26 cellular contexts compared by ENCODE assay signal in the genomic region with DNA sequence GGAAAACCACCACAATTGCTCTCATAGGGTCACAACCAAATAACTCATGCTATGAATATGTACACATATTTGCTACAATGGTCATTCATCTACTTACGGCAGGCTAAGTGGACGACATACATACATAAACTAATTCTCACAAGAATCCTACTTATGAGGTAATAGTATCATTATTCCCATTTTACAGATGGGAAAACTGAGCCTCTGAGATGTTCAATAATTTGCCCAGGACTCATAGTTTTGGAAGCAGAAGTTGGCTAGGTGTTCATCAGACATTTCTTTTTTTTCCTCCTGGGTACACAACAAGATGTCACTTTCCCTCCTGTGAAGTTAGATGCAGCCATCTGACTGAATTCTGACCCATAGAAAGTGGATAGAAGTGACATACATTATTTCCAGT.
A peak's percentile ranks its signal among the peaks of the same experiment; 100 is the strongest.
DNase-seq lines count a peak whose midpoint lies in the region; ATAC-seq, FAIRE-seq and TF ChIP-seq lines count a peak whose summit lies in the region.
"Had no signal": no experiment of that assay in that cellular context is flagged by ENCODE, and none has a peak within 500 bp of the region (broad histone marks: within the 10 kb centered on the region; RNA-seq: fewer than 3 reads in every experiment).

No MANE protein-coding gene starts in this region.

- TF ChIP-seq POLR2A in HepG2 (IDR thresholded peaks at IDR 0.05; ENCODE audit: insufficient read depth in 1 of 2, low read depth in 2 of 2, low read length in 2 of 2), result no peak
- TF ChIP-seq POLR2A in right lobe of liver (IDR thresholded peaks at IDR 0.05), result no peak

- H3K36me3 Mint-ChIP-seq in astrocyte (ENCODE audit: low read depth, unreplicated experiment), result peaks cover 1% of the 10 kb centered on the region
- no peaks in the 10 kb centered on the region for H3K36me3 Mint-ChIP-seq in stimulated activated memory B cell treated with anti-CD40 and anti-IgM and Interleukin-4, amounts not matched to agents 10 μg/mL and 1 μg/mL and 100 μg/mL, for 72 hours
- H3K36me3 Mint-ChIP-seq: CD14-positive monocyte; CD8-positive, alpha-beta memory T cell had no signal

- H3K27ac Mint-ChIP-seq in astrocyte (ENCODE audit: unreplicated experiment), result no peak overlapping the region
- H3K27ac Mint-ChIP-seq in stimulated activated memory B cell treated with anti-CD40 and anti-IgM and Interleukin-4, amounts not matched to agents 10 μg/mL and 1 μg/mL and 100 μg/mL, for 72 hours, result no peak overlapping the region
- H3K27ac Mint-ChIP-seq: CD14-positive monocyte; CD4-positive, alpha-beta T cell; GM23338; H9; HFFc6 had no signal

- H3K4me2 ChIP-seq in HepG2 (ENCODE audit: low read depth, low read length) (no peak overlapping the region), astrocyte (ENCODE audit: low read length) (no peak overlapping the region), osteoblast (ENCODE audit: insufficient read depth, low read length) (no peak overlapping the region)
- H3K4me2 ChIP-seq: BLaER1 treated with 17β-estradiol and CSF1 and Interleukin-3, amounts not matched to agents 10 nM and 100 nM; GM23338 had no signal

- H3K9me3 ChIP-seq in HepG2 (ENCODE audit: low read length) (no peaks in the 10 kb centered on the region), right lobe of liver (no peaks in the 10 kb centered on the region), astrocyte (ENCODE audit: insufficient read depth, low read depth, low read length) (no peaks in the 10 kb centered on the region), muscle layer of colon (ENCODE audit: low read length) (no peaks in the 10 kb centered on the region), osteoblast (ENCODE audit: low read depth, low read length) (no peaks in the 10 kb centered on the region)
- H3K9me3 ChIP-seq: BE2C; BLaER1 treated with 17β-estradiol and CSF1 and Interleukin-3, amounts not matched to agents 10 nM and 100 nM had no signal

- DNase-seq in HepG2 (ENCODE audit: low spot score) (no peak), right lobe of liver (no peak), astrocyte (ENCODE audit: low read depth) (peak; percentile 38), KBM-7 (no peak), osteoblast (ENCODE audit: insufficient read length, low spot score, missing footprints) (no peak)
- DNase-seq: ACHN; AML-193; BE2C; CD4-positive, alpha-beta T cell; CD8-positive, alpha-beta memory T cell; DMS 273 treated with DMSO at 0.1 percent for 48 hours; DMS79; EL; GDM1; H9; HFFc6 had no signal

- no peak overlapping the region for H3K4me3 Mint-ChIP-seq in astrocyte (ENCODE audit: unreplicated experiment)
- H3K4me3 Mint-ChIP-seq in stimulated activated memory B cell treated with anti-CD40 and anti-IgM and Interleukin-4, amounts not matched to agents 10 μg/mL and 1 μg/mL and 100 μg/mL, for 72 hours, result no peak overlapping the region
- H3K4me3 Mint-ChIP-seq: CD14-positive monocyte; CD4-positive, alpha-beta T cell; CD8-positive, alpha-beta memory T cell; GM23338; H9; HFFc6 had no signal

- FAIRE-seq in HepG2 (lab: Jason Lieb, UNC) (no peak), astrocyte (lab: Jason Lieb, UNC) (no peak)
- FAIRE-seq: A204.1, D721Med, GM12878, GM19239 had no signal

- no peak for TF ChIP-seq RAD21 in HepG2 (CRISPR knock-in tag; IDR thresholded peaks at IDR 0.05)

- TF ChIP-seq EP300 in HepG2 (IDR thresholded peaks at IDR 0.05; ENCODE audit: low read depth in 2 of 2, low read length in 2 of 2) (no peak), HepG2 (CRISPR knock-in tag; IDR thresholded peaks at IDR 0.05; ENCODE audit: borderline replicate concordance) (no peak)

- CTCF ChIA-PET in HepG2 (lab: Yijun Ruan, JAX; ENCODE audit: low intra/inter-chr PET ratio, low total read pairs), result no interaction called here

- peaks cover 4% of the 10 kb centered on the region for H3K4me1 Mint-ChIP-seq in astrocyte (ENCODE audit: low read depth, unreplicated experiment)
- H3K4me1 Mint-ChIP-seq in stimulated activated memory B cell treated with anti-CD40 and anti-IgM and Interleukin-4, amounts not matched to agents 10 μg/mL and 1 μg/mL and 100 μg/mL, for 72 hours, result peaks cover 21% of the 10 kb centered on the region

- H3K4me1 ChIP-seq in HepG2 (ENCODE audit: insufficient read depth, low read length) (peaks cover 9% of the 10 kb centered on the region), right lobe of liver (no peaks in the 10 kb centered on the region), astrocyte (ENCODE audit: insufficient read depth, low read length) (peaks cover 3% of the 10 kb centered on the region), muscle layer of colon (ENCODE audit: insufficient read depth, low read length) (peaks cover 11% of the 10 kb centered on the region), osteoblast (ENCODE audit: insufficient read depth, low read length) (no peaks in the 10 kb centered on the region)

- BruUV-seq in HepG2 (replicated peaks; lab: Mats Ljungman, UMichigan), result no TSS peak

- H2AFZ ChIP-seq in HepG2 (ENCODE audit: low read length), result no peak overlapping the region
- H2AFZ ChIP-seq in astrocyte (ENCODE audit: low read depth, low read length), result no peak overlapping the region
- no peak overlapping the region for H2AFZ ChIP-seq in osteoblast (ENCODE audit: low read length)

- 66% methylated on average over 2 of the region's 2 CpGs for WGBS in HepG2 (ENCODE audit: low lambda C conversion rate)
- WGBS in right lobe of liver (ENCODE audit: insufficient coverage, low coverage, low lambda C conversion rate, missing lambda C conversion rate), result 83% methylated on average over 2 of the region's 2 CpGs

- H3K4me3 ChIP-seq in HepG2 (replicated peaks in 1 of 3; ENCODE audit: insufficient read depth in 1 of 3, low read depth in 2 of 3, low read length in 3 of 3) (no peak overlapping the region), right lobe of liver (no peak overlapping the region), astrocyte (ENCODE audit: insufficient read depth, low read depth, low read length) (no peak overlapping the region), muscle layer of colon (ENCODE audit: low read depth in 1 of 2, low read length in 2 of 2) (no peak overlapping the region), osteoblast (ENCODE audit: insufficient read depth, low read length) (no peak overlapping the region)
- H3K4me3 ChIP-seq: BLaER1 treated with 17β-estradiol and CSF1 and Interleukin-3, amounts not matched to agents 10 nM and 100 nM; GM12878; GM23338 had no signal

- peaks cover 19% of the 10 kb centered on the region for H3K27me3 Mint-ChIP-seq in astrocyte (ENCODE audit: low read depth, unreplicated experiment)
- peaks cover 13% of the 10 kb centered on the region for H3K27me3 Mint-ChIP-seq in stimulated activated memory B cell treated with anti-CD40 and anti-IgM and Interleukin-4, amounts not matched to agents 10 μg/mL and 1 μg/mL and 100 μg/mL, for 72 hours

- ATAC-seq in HepG2 (no peak), right lobe of liver (no peak)
- no peak for ATAC-seq in stimulated activated memory B cell treated with anti-CD40 and anti-IgM and Interleukin-4, amounts not matched to agents 10 μg/mL and 1 μg/mL and 100 μg/mL, for 72 hours
- ATAC-seq: GM23338 had no signal

- H3K27ac ChIP-seq in HepG2 (ENCODE audit: extremely low read length, insufficient read depth, low read length), result no peak overlapping the region
- no peak overlapping the region for H3K27ac ChIP-seq in right lobe of liver
- no peak overlapping the region for H3K27ac ChIP-seq in astrocyte (ENCODE audit: low read depth, low read length)
- H3K27ac ChIP-seq in muscle layer of colon (ENCODE audit: low read depth, low read length), result peak overlapping the region; percentile 10
- H3K27ac ChIP-seq in osteoblast (ENCODE audit: low read depth, low read length), result no peak overlapping the region
- H3K27ac ChIP-seq: 22Rv1; BLaER1 treated with 17β-estradiol and CSF1 and Interleukin-3, amounts not matched to agents 10 nM and 100 nM had no signal

- H3K36me3 ChIP-seq in HepG2 (replicated peaks in 1 of 2; ENCODE audit: control insufficient read depth in 1 of 2, insufficient read depth in 2 of 2, low read length in 2 of 2), result no peaks in the 10 kb centered on the region
- no peaks in the 10 kb centered on the region for H3K36me3 ChIP-seq in right lobe of liver
- H3K36me3 ChIP-seq in astrocyte (ENCODE audit: insufficient read depth, low read length), result no peaks in the 10 kb centered on the region
- H3K36me3 ChIP-seq in muscle layer of colon (ENCODE audit: insufficient read depth, low read length), result no peaks in the 10 kb centered on the region
- H3K36me3 ChIP-seq in osteoblast (ENCODE audit: insufficient read depth, low read length), result no peaks in the 10 kb centered on the region
- H3K36me3 ChIP-seq: BLaER1 treated with 17β-estradiol and CSF1 and Interleukin-3, amounts not matched to agents 10 nM and 100 nM had no signal

- H3K27me3 ChIP-seq in HepG2 (ENCODE audit: control insufficient read depth in 1 of 2, insufficient read depth in 2 of 2, low read length in 2 of 2), result peaks cover 3 to 31% of the 10 kb centered on the region in 2 experiments; a peak in 4 of 5 replicates
- H3K27me3 ChIP-seq in right lobe of liver, result no peaks in the 10 kb centered on the region
- peaks cover 6% of the 10 kb centered on the region for H3K27me3 ChIP-seq in astrocyte (ENCODE audit: insufficient read depth, low read length)
- no peaks in the 10 kb centered on the region for H3K27me3 ChIP-seq in muscle layer of colon (ENCODE audit: control insufficient read depth in 1 of 2, insufficient read depth in 2 of 2, low read length in 2 of 2)
- peaks cover 53% of the 10 kb centered on the region for H3K27me3 ChIP-seq in osteoblast (ENCODE audit: insufficient read depth, low read length)
- H3K27me3 ChIP-seq: BE2C; BLaER1 treated with 17β-estradiol and CSF1 and Interleukin-3, amounts not matched to agents 10 nM and 100 nM had no signal

- H4K20me1 ChIP-seq in HepG2 (ENCODE audit: insufficient read depth, low read length) (no peaks in the 10 kb centered on the region), astrocyte (ENCODE audit: insufficient read depth, low read length) (no peaks in the 10 kb centered on the region), osteoblast (ENCODE audit: insufficient read depth, low read length) (no peaks in the 10 kb centered on the region)
- H4K20me1 ChIP-seq: BLaER1 treated with 17β-estradiol and CSF1 and Interleukin-3, amounts not matched to agents 10 nM and 100 nM had no signal

- intact Hi-C loops in HepG2 (cut with micrococcal nuclease; ENCODE audit: unreplicated experiment), result no loop called here
- intact Hi-C loops in right lobe of liver (cut with DNase I), result no loop called here

- H3K9me3 Mint-ChIP-seq in astrocyte (ENCODE audit: unreplicated experiment), result peaks cover 2% of the 10 kb centered on the region
- H3K9me3 Mint-ChIP-seq in stimulated activated memory B cell treated with anti-CD40 and anti-IgM and Interleukin-4, amounts not matched to agents 10 μg/mL and 1 μg/mL and 100 μg/mL, for 72 hours, result peaks cover 4% of the 10 kb centered on the region
- H3K9me3 Mint-ChIP-seq: CD14-positive monocyte; CD4-positive, alpha-beta T cell; CD8-positive, alpha-beta memory T cell; GM23338; H9; HFFc6 had no signal

- H3K9ac ChIP-seq in HepG2 (ENCODE audit: insufficient read depth, low read depth, low read length) (no peak overlapping the region), astrocyte (ENCODE audit: low read length) (no peak overlapping the region), muscle layer of colon (ENCODE audit: low read length) (no peak overlapping the region)
- H3K9ac ChIP-seq: BLaER1 treated with 17β-estradiol and CSF1 and Interleukin-3, amounts not matched to agents 10 nM and 100 nM had no signal

- POLR2A ChIA-PET in HepG2 (lab: Yijun Ruan, JAX), result no interaction called here

- in situ Hi-C loops in HepG2 (cut with HindIII; ENCODE audit: extremely low pct_ligation_motif_present, low pct_unique_long_range_greater_than_20kb), result no loop called here
- in situ Hi-C loops in KBM-7 (cut with MboI; ENCODE audit: low pct_unique_long_range_greater_than_20kb, low sequenced_read_pairs), result no loop called here

- H3K79me2 ChIP-seq in HepG2 (ENCODE audit: insufficient read depth, low read length) (no peaks in the 10 kb centered on the region), astrocyte (ENCODE audit: insufficient read depth, low read length) (no peaks in the 10 kb centered on the region), osteoblast (ENCODE audit: insufficient read depth, low read length) (no peaks in the 10 kb centered on the region)

- no peak for TF ChIP-seq CTCF in HepG2 (CRISPR knock-in tag; IDR thresholded peaks at IDR 0.05)
- no peak for TF ChIP-seq CTCF in right lobe of liver (IDR thresholded peaks at IDR 0.05)
- no peak for TF ChIP-seq CTCF in astrocyte (IDR thresholded peaks at IDR 0.05; ENCODE audit: insufficient read depth, low read depth, low read length)
- TF ChIP-seq CTCF in osteoblast (IDR thresholded peaks at IDR 0.05; ENCODE audit: extremely low read depth, low read depth, low read length), result no peak
